14 cellular contexts compared by ENCODE assay signal in genomic region chr2:70044290-70045040, GRCh38. TPM values are rescaled to one million over a fixed set of nuclear protein-coding genes. Genes with fewer than 3 reads are reported as not detected.
DNase-seq lines count a peak whose midpoint lies in the region; ATAC-seq, FAIRE-seq and TF ChIP-seq lines count a peak whose summit lies in the region.
"Had no signal": no experiment of that assay in that cellular context is flagged by ENCODE, and none has a peak within 500 bp of the region (broad histone marks: within the 10 kb centered on the region; RNA-seq: fewer than 3 reads in every experiment).

No MANE protein-coding gene starts in this region.

- no peak for FAIRE-seq in small intestine (lab: Jason Lieb, UNC)

- H3K36me3 Mint-ChIP-seq in activated CD4-positive, alpha-beta T cell treated with anti-CD3 and anti-CD28 coated beads for 36 hours (ENCODE audit: low read depth): peaks cover 11% of the 10 kb centered on the region
- H3K36me3 Mint-ChIP-seq in effector memory CD8-positive, alpha-beta T cell (ENCODE audit: insufficient read depth): peaks cover 12% of the 10 kb centered on the region

- H3K9me3 Mint-ChIP-seq in activated CD4-positive, alpha-beta T cell treated with anti-CD3 and anti-CD28 coated beads for 36 hours (ENCODE audit: low read depth): no peaks in the 10 kb centered on the region
- no peaks in the 10 kb centered on the region for H3K9me3 Mint-ChIP-seq in effector memory CD8-positive, alpha-beta T cell

- H3K4me1 ChIP-seq in Peyer's patch: peaks cover 0 to 3% (median 0%) of the 10 kb centered on the region in 4 donors
- peaks cover 0 to 2% of the 10 kb centered on the region in 2 donors for H3K4me1 ChIP-seq in small intestine (ENCODE audit: control insufficient read depth in 2 of 2, insufficient read depth in 1 of 2, low read depth in 1 of 2, low read length in 1 of 2)

- peaks cover 20% of the 10 kb centered on the region for H3K4me1 Mint-ChIP-seq in activated CD4-positive, alpha-beta T cell treated with anti-CD3 and anti-CD28 coated beads for 36 hours
- peaks cover 35 to 45% of the 10 kb centered on the region in 2 donors for H3K4me1 Mint-ChIP-seq in effector memory CD8-positive, alpha-beta T cell (ENCODE audit: low read depth in 2 of 2)

- no peak overlapping the region for H3K4me3 ChIP-seq in Peyer's patch
- no peak overlapping the region for H3K4me3 ChIP-seq in small intestine (ENCODE audit: low read depth in 1 of 2, low read length in 2 of 2)
- H3K4me3 ChIP-seq: esophagus muscularis mucosa, MG63, thyroid gland had no signal

- WGBS in small intestine, 3 donors: 85 to 87% (median 85%) methylated on average over 15 of the region's 15 CpGs

- no peaks in the 10 kb centered on the region for H3K27me3 Mint-ChIP-seq in activated CD4-positive, alpha-beta T cell treated with anti-CD3 and anti-CD28 coated beads for 36 hours
- no peaks in the 10 kb centered on the region for H3K27me3 Mint-ChIP-seq in effector memory CD8-positive, alpha-beta T cell

- POLR2A ChIA-PET in activated CD4-positive, alpha-beta T cell treated with anti-CD3 and anti-CD28 coated beads for 36 hours (lab: Charles Lee): interaction anchor here (0.7 kb wide), 1 partner anchor 12 kb away, joined by 3 read pairs; no protein-coding TSS in a partner anchor
- POLR2A ChIA-PET in HEK293T (lab: Yijun Ruan, JAX): interaction anchor here (2.6 kb wide), 1 partner anchor 130 kb away, joined by 6 read pairs; the partner anchor contains the start of gene MXD1

- intact Hi-C loops in activated CD4-positive, alpha-beta T cell treated with anti-CD3 and anti-CD28 coated beads for 36 hours (cut with DNase I, micrococcal nuclease): no loop called here

- H3K36me3 ChIP-seq in Peyer's patch (peaks cover 0 to 16% (median 0%) of the 10 kb centered on the region in 3 donors), small intestine (ENCODE audit: control insufficient read depth in 2 of 2, insufficient read depth in 2 of 2, low read length in 2 of 2) (peaks cover 0 to 2% of the 10 kb centered on the region in 2 donors)
- H3K36me3 ChIP-seq: thyroid gland had no signal

- H3K27me3 ChIP-seq in Peyer's patch (no peaks in the 10 kb centered on the region), small intestine (ENCODE audit: control insufficient read depth in 2 of 2, insufficient read depth in 2 of 2, low read length in 2 of 2) (no peaks in the 10 kb centered on the region)
- H3K27me3 ChIP-seq: esophagus muscularis mucosa, MG63, thyroid gland had no signal

- H3K4me3 Mint-ChIP-seq in activated CD4-positive, alpha-beta T cell treated with anti-CD3 and anti-CD28 coated beads for 36 hours: no peak overlapping the region
- H3K4me3 Mint-ChIP-seq in effector memory CD8-positive, alpha-beta T cell: peak overlapping the region; percentile 37 to 71

- no peak for TF ChIP-seq POLR2A in Peyer's patch (IDR thresholded peaks at IDR 0.05)

- no peaks in the 10 kb centered on the region for H3K9me3 ChIP-seq in Peyer's patch
- no peaks in the 10 kb centered on the region for H3K9me3 ChIP-seq in small intestine (ENCODE audit: control insufficient read depth, low read depth)
- H3K9me3 ChIP-seq: esophagus muscularis mucosa, MG63, thyroid gland had no signal

- CTCF ChIA-PET in activated CD4-positive, alpha-beta T cell treated with anti-CD3 and anti-CD28 coated beads for 36 hours (lab: Charles Lee): interaction anchor here (0.9 to 1.1 kb wide), 3 partner anchors 91 to 151 kb away, joined by 3 to 4 read pairs (median 3); partner anchors contain the start of gene SNRNP27
- CTCF ChIA-PET in HEK293T (lab: Yijun Ruan, JAX): no interaction called here

- H3K27ac Mint-ChIP-seq in activated CD4-positive, alpha-beta T cell treated with anti-CD3 and anti-CD28 coated beads for 36 hours: peak overlapping the region; percentile 61
- peak overlapping the region; percentile 91 to 93 for H3K27ac Mint-ChIP-seq in effector memory CD8-positive, alpha-beta T cell

- DNase-seq in activated CD4-positive, alpha-beta T cell treated with anti-CD3 and anti-CD28 coated beads for 36 hours: no peak
- DNase-seq in activated CD4-positive, alpha-beta T cell treated with anti-CD3 and anti-CD28 coated beads for 48 hours: no peak
- DNase-seq in Peyer's patch (peak in 2 of 3 donors; percentile 69 to 83), small intestine (peak; percentile 58), HEK293T (ENCODE audit: extremely low spot score) (no peak)
- no peak for DNase-seq in effector memory CD8-positive, alpha-beta T cell
- no peak for DNase-seq in effector CD4-positive, alpha-beta T cell
- DNase-seq: activated CD4-positive, CD25-positive, alpha-beta regulatory T cell; hypothalamus; left ventricle myocardium superior; MG63; thyroid gland had no signal

- ATAC-seq in activated CD4-positive, alpha-beta T cell treated with anti-CD3 and anti-CD28 coated beads for 36 hours: no peak
- peak; percentile 25 for ATAC-seq in effector memory CD8-positive, alpha-beta T cell (replicated peaks)
- no peak for ATAC-seq in HG02588 (IDR thresholded peaks at IDR 0.05; ENCODE audit: unreplicated experiment)

- no peak for TF ChIP-seq CTCF in Peyer's patch (IDR thresholded peaks at IDR 0.05)

- H3K27ac ChIP-seq in Peyer's patch (peak overlapping the region in 1 of 4 donors; percentile 47), small intestine (ENCODE audit: low read depth in 1 of 2, low read length in 1 of 2) (no peak overlapping the region)
- H3K27ac ChIP-seq: thyroid gland had no signal

TF ChIP-seq in HEK293T, 16 proteins besides CTCF, POLR2A, EP300 and RAD21:
- TF ChIP-seq ZNF384 (IDR thresholded peaks at IDR 0.05) (no peak), LEF1 (IDR thresholded peaks at IDR 0.05; ENCODE audit: borderline replicate concordance) (no peak), NFRKB (IDR thresholded peaks at IDR 0.05) (no peak), ELF4 (IDR thresholded peaks at IDR 0.05) (no peak), SP1 (IDR thresholded peaks at IDR 0.05) (no peak), PKNOX1 (IDR thresholded peaks at IDR 0.05) (no peak)

RNA-seq across cellular contexts. Expression of gene PCBP1, which starts 42.8 kb away (rescaled TPM):
- 100 to 1,000 TPM; 417 to 450 TPM for total RNA-seq in activated CD4-positive, alpha-beta T cell treated with anti-CD3 and anti-CD28 coated beads for 36 hours
- total RNA-seq in Peyer's patch: 100 to 1,000 TPM; 129 to 152 (median 134) TPM
- 100 to 1,000 TPM; 247 to 311 (median 291) TPM for polyA plus RNA-seq in small intestine

Comparison
In these comparisons a context has a peak if more than half of its experiments do, and no peak if none do; other contexts are left out.
1. DNase-seq: peak in Peyer's patch (2 of 3) and small intestine (single experiment); none in activated CD4-positive, alpha-beta T cell treated with anti-CD3 and anti-CD28 coated beads for 36 hours (single experiment), activated CD4-positive, alpha-beta T cell treated with anti-CD3 and anti-CD28 coated beads for 48 hours (single experiment), effector memory CD8-positive, alpha-beta T cell (0 of 3), HEK293T (single experiment) and effector CD4-positive, alpha-beta T cell (single experiment).